ENCODE assay signal across 30 cellular contexts in the genomic region with DNA sequence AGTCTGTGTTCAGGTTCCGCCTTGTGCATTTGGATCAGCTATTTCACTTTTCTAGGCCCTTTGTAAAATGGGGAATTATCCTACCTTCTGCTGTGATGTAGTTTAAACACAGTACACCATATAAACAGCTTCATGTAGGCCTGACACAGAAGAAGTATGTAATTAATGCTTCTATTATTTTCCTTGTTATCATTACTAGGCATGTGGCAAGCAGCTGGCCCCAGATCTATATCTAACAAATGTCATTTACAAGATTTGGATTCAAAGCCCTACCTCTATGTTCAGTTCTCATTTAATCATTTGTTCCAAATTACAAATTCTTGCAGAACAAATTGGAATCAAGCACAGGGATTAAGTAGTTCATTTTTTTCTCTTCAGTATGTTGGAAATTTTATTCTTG.
"Had no signal": no experiment of that assay in that cellular context is flagged by ENCODE, and none has a peak within 500 bp of the region (broad histone marks: within the 10 kb centered on the region; RNA-seq: fewer than 3 reads in every experiment).

No MANE protein-coding gene starts in this region.

- H3K4me1 ChIP-seq: esophagus muscularis mucosa, heart right ventricle, left lung, lower lobe of right lung, neural progenitor cell, right atrium auricular region, uterus had no signal

- H3K27me3 ChIP-seq: esophagus muscularis mucosa, heart right ventricle, left lung, neural progenitor cell, right atrium auricular region, uterus had no signal

- H3K9ac ChIP-seq: neural progenitor cell had no signal

- H3K27ac ChIP-seq: esophagus muscularis mucosa, heart right ventricle, left lung, lower lobe of right lung, neural progenitor cell, right atrium auricular region, uterus had no signal

- DNase-seq: activated CD4-positive, alpha-beta T cell treated with anti-CD3 and anti-CD28 coated beads for 4 hours; activated CD4-positive, alpha-beta T cell treated with anti-CD3 and anti-CD28 coated beads, Interleukin-2, amount 50 U/mL, for 48 hours; activated CD8-positive, alpha-beta memory T cell treated with anti-CD3 and anti-CD28 coated beads, Interleukin-2, amount 50 U/mL, for 4 hours; activated gamma-delta T cell treated with Interleukin-2 at 50 U/mL for 16 hours; activated naive CD4-positive, alpha-beta T cell treated with anti-CD3 and anti-CD28 coated beads, Interleukin-2, amount 50 U/mL, for 16 hours; activated T-cell treated with anti-CD3 and anti-CD28 coated beads, Interleukin-2, amount 50 U/mL, for 24 hours; effector CD4-positive, alpha-beta T cell; foreskin melanocyte; heart right ventricle; kidney glomerular epithelial cell; left lung; lower lobe of right lung; mesenchymal stem cell; naive thymus-derived CD8-positive, alpha-beta T cell; occipital lobe; stimulated activated CD4-positive, alpha-beta T cell treated with anti-CD3 and anti-CD28 coated beads, Interleukin-1b, Interleukin-23, amount 100 ng/mL, for 48 hours; stimulated activated CD4-positive, alpha-beta T cell treated with anti-CD3 and anti-CD28 coated beads, Interleukin-4, amount 100 ng/mL, for 4 hours; stimulated activated CD8-positive, alpha-beta memory T cell treated with anti-CD3 and anti-CD28 coated beads, Interleukin-4, amount 100 ng/mL, for 48 hours; stimulated activated naive CD8-positive, alpha-beta T cell treated with anti-CD3 and anti-CD28 coated beads, Interleukin-15, amount 100 ng/mL, for 72 hours; substantia nigra; uterus had no signal

- H2AFZ ChIP-seq: neural progenitor cell had no signal

- H3K27me3 Mint-ChIP-seq: activated T-cell treated with anti-CD3 and anti-CD28 coated beads, Interleukin-2, amount 50 U/mL, for 24 hours; activated T-helper 17 cell treated with anti-CD3 and anti-CD28 coated beads, Interleukin-2, amount 50 U/mL, for 72 hours; central memory CD8-positive, alpha-beta T cell; dendritic cell treated with granulocyte-macrophage colony-stimulating factor and Interleukin-4, amounts not matched to agents 40 ng/mL and 50 ng/mL, for 4 days; naive thymus-derived CD8-positive, alpha-beta T cell; stimulated activated memory B cell treated with anti-CD40 and anti-IgM and Interleukin-4, amounts not matched to agents 10 μg/mL and 1 μg/mL and 100 μg/mL, for 72 hours; stimulated activated naive CD8-positive, alpha-beta T cell treated with anti-CD3 and anti-CD28 coated beads, Interleukin-15, amount 100 ng/mL, for 72 hours; type B pancreatic cell had no signal

- H3K4me3 Mint-ChIP-seq: activated T-cell treated with anti-CD3 and anti-CD28 coated beads, Interleukin-2, amount 50 U/mL, for 24 hours; activated T-helper 17 cell treated with anti-CD3 and anti-CD28 coated beads, Interleukin-2, amount 50 U/mL, for 72 hours; central memory CD8-positive, alpha-beta T cell; dendritic cell treated with granulocyte-macrophage colony-stimulating factor and Interleukin-4, amounts not matched to agents 40 ng/mL and 50 ng/mL, for 4 days; naive thymus-derived CD8-positive, alpha-beta T cell; neural progenitor cell; stimulated activated memory B cell treated with anti-CD40 and anti-IgM and Interleukin-4, amounts not matched to agents 10 μg/mL and 1 μg/mL and 100 μg/mL, for 72 hours; stimulated activated naive CD8-positive, alpha-beta T cell treated with anti-CD3 and anti-CD28 coated beads, Interleukin-15, amount 100 ng/mL, for 72 hours; type B pancreatic cell had no signal

- H3K27ac Mint-ChIP-seq: activated T-cell treated with anti-CD3 and anti-CD28 coated beads, Interleukin-2, amount 50 U/mL, for 24 hours; activated T-helper 17 cell treated with anti-CD3 and anti-CD28 coated beads, Interleukin-2, amount 50 U/mL, for 72 hours; dendritic cell treated with granulocyte-macrophage colony-stimulating factor and Interleukin-4, amounts not matched to agents 40 ng/mL and 50 ng/mL, for 4 days; naive thymus-derived CD8-positive, alpha-beta T cell; neural progenitor cell; stimulated activated memory B cell treated with anti-CD40 and anti-IgM and Interleukin-4, amounts not matched to agents 10 μg/mL and 1 μg/mL and 100 μg/mL, for 72 hours; stimulated activated naive CD8-positive, alpha-beta T cell treated with anti-CD3 and anti-CD28 coated beads, Interleukin-15, amount 100 ng/mL, for 72 hours; type B pancreatic cell had no signal

- H3K4me3 ChIP-seq: esophagus muscularis mucosa, heart right ventricle, left lung, lower lobe of right lung, neural progenitor cell, right atrium auricular region, smooth muscle cell, uterus had no signal

- ATAC-seq: activated T-helper 17 cell treated with anti-CD3 and anti-CD28 coated beads, Interleukin-2, amount 50 U/mL, for 72 hours; heart right ventricle; left lung; lower lobe of right lung; naive thymus-derived CD8-positive, alpha-beta T cell; stimulated activated memory B cell treated with anti-CD40 and anti-IgM and Interleukin-4, amounts not matched to agents 10 μg/mL and 1 μg/mL and 100 μg/mL, for 72 hours; stimulated activated naive CD8-positive, alpha-beta T cell treated with anti-CD3 and anti-CD28 coated beads, Interleukin-15, amount 100 ng/mL, for 72 hours had no signal

- H3K36me3 Mint-ChIP-seq: neural progenitor cell; stimulated activated memory B cell treated with anti-CD40 and anti-IgM and Interleukin-4, amounts not matched to agents 10 μg/mL and 1 μg/mL and 100 μg/mL, for 72 hours; type B pancreatic cell had no signal

- H3K4me2 ChIP-seq: neural progenitor cell, smooth muscle cell had no signal

- H3K9me3 ChIP-seq: uterus had no signal

- H3K36me3 ChIP-seq: esophagus muscularis mucosa, heart right ventricle, left lung, lower lobe of right lung, neural progenitor cell, right atrium auricular region, uterus had no signal

- H3K4me1 Mint-ChIP-seq: activated T-helper 17 cell treated with anti-CD3 and anti-CD28 coated beads, Interleukin-2, amount 50 U/mL, for 72 hours; central memory CD8-positive, alpha-beta T cell; naive thymus-derived CD8-positive, alpha-beta T cell; neural progenitor cell; stimulated activated memory B cell treated with anti-CD40 and anti-IgM and Interleukin-4, amounts not matched to agents 10 μg/mL and 1 μg/mL and 100 μg/mL, for 72 hours; stimulated activated naive CD8-positive, alpha-beta T cell treated with anti-CD3 and anti-CD28 coated beads, Interleukin-15, amount 100 ng/mL, for 72 hours had no signal
